In the genomic region with DNA sequence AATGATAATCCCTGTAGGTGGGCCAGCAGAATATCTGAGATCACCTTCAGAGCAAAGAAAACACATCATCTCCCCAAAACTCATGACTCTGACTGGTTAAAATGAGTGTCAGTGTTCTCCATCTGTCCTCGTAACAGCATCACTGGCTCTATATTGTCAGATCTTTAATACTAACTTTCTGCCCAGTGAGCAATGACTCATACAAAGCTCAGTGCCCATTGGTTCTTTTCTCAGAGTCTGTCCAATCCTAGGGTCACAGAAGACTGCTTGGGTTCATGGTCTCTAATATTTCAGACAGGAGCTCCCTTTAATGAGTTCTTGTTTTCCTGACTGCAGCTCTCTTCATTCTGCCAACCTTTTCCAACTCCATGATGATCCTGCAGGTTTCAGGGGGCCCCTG, we compare ENCODE assay signal across 8 cellular contexts. TPM values are rescaled to one million over a fixed set of nuclear protein-coding genes. Genes with fewer than 3 reads are reported as not detected.
DNase-seq lines count a peak whose midpoint lies in the region; ATAC-seq, FAIRE-seq and TF ChIP-seq lines count a peak whose summit lies in the region.

No MANE protein-coding gene starts in this region.

- no peaks in the 10 kb centered on the region for H3K9me3 Mint-ChIP-seq in WTC11

- H3K4me3 Mint-ChIP-seq in WTC11: no peak overlapping the region

- intact Hi-C loops in posterior cingulate gyrus (cut with DNase I): no loop called here

- POLR2A ChIA-PET in WTC11 (lab: Charles Lee): interaction anchor here (0.5 kb wide), 1 partner anchor 262 kb away, joined by 3 read pairs; no protein-coding TSS in a partner anchor

- H3K36me3 Mint-ChIP-seq in WTC11: no peaks in the 10 kb centered on the region

- H3K4me1 Mint-ChIP-seq in WTC11: peaks cover 26% of the 10 kb centered on the region

- H3K27me3 Mint-ChIP-seq in WTC11 (ENCODE audit: low read depth): peaks cover 22% of the 10 kb centered on the region

- TF ChIP-seq CTCF in WTC11 (IDR thresholded peaks at IDR 0.05): no peak

- CTCF ChIA-PET in WTC11 (lab: Charles Lee): interaction anchor here (0.9 to 1.6 kb wide), 4 partner anchors 13 to 127 kb away, joined by 3 to 13 read pairs (median 6); no protein-coding TSS in a partner anchor

- no peak overlapping the region for H3K27ac Mint-ChIP-seq in WTC11

- DNase-seq in NCI-H82 (lab: John Stamatoyannopoulos, UW) (peak; percentile 76), NCI-H82 treated with DMSO at 0.1 percent for 48 hours (lab: John Stamatoyannopoulos, UW; ENCODE audit: unreplicated experiment) (no peak), HTR-8/SVneo (ENCODE audit: insufficient read length, low spot score) (peak; percentile 72), WTC11 (ENCODE audit: low spot score) (no peak), iPS-NIHi7 (ENCODE audit: extremely low spot score) (peak; percentile 44), SHP77 (lab: John Stamatoyannopoulos, UW) (no peak), posterior cingulate gyrus (no peak)

- peak; percentile 42 for FAIRE-seq in HTR-8/SVneo (lab: Jason Lieb, UNC)

- peak; percentile 76 for ATAC-seq in GM21423 (IDR thresholded peaks at IDR 0.05; ENCODE audit: unreplicated experiment)
- ATAC-seq in WTC11: peak; percentile 36

TF ChIP-seq in WTC11, 78 proteins besides CTCF, POLR2A, EP300 and RAD21:
- TF ChIP-seq KAT7 (CRISPR knock-in tag; IDR thresholded peaks at IDR 0.05; ENCODE audit: borderline replicate concordance) (no peak), ELF4 (CRISPR knock-in tag; IDR thresholded peaks at IDR 0.05; ENCODE audit: low read depth) (no peak), JUN (CRISPR knock-in tag; IDR thresholded peaks at IDR 0.05) (no peak), ZBTB43 (CRISPR knock-in tag; IDR thresholded peaks at IDR 0.05) (no peak), MXD4 (CRISPR knock-in tag; IDR thresholded peaks at IDR 0.05; ENCODE audit: borderline replicate concordance) (no peak), E2F5 (CRISPR knock-in tag; IDR thresholded peaks at IDR 0.05) (no peak), NR2C2 (CRISPR knock-in tag; IDR thresholded peaks at IDR 0.05) (no peak), OVOL2 (CRISPR knock-in tag; IDR thresholded peaks at IDR 0.05; ENCODE audit: borderline replicate concordance) (no peak), ZBTB21 (CRISPR knock-in tag; IDR thresholded peaks at IDR 0.05; ENCODE audit: borderline replicate concordance) (no peak), E2F1 (CRISPR knock-in tag; IDR thresholded peaks at IDR 0.05) (no peak), GTF2I (CRISPR knock-in tag; conservative IDR thresholded peaks at IDR 0.05) (no peak), NR1H2 (CRISPR knock-in tag; IDR thresholded peaks at IDR 0.05) (no peak), CBFB (CRISPR knock-in tag; IDR thresholded peaks at IDR 0.05; ENCODE audit: low read depth) (no peak), RORB (CRISPR knock-in tag; IDR thresholded peaks at IDR 0.05) (no peak), ARID4B (CRISPR knock-in tag; IDR thresholded peaks at IDR 0.05; ENCODE audit: borderline replicate concordance) (no peak)
- TF ChIP-seq, protein P1, sequence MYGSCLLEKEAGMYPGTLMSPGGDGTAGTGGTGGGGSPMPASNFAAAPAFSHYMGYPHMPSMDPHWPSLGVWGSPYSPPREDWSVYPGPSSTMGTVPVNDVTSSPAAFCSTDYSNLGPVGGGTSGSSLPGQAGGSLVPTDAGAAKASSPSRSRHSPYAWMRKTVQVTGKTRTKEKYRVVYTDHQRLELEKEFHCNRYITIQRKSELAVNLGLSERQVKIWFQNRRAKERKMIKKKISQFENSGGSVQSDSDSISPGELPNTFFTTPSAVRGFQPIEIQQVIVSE (CRISPR knock-in tag; IDR thresholded peaks at IDR 0.05; ENCODE audit: borderline replicate concordance): no peak
- TF ChIP-seq, protein P2, sequence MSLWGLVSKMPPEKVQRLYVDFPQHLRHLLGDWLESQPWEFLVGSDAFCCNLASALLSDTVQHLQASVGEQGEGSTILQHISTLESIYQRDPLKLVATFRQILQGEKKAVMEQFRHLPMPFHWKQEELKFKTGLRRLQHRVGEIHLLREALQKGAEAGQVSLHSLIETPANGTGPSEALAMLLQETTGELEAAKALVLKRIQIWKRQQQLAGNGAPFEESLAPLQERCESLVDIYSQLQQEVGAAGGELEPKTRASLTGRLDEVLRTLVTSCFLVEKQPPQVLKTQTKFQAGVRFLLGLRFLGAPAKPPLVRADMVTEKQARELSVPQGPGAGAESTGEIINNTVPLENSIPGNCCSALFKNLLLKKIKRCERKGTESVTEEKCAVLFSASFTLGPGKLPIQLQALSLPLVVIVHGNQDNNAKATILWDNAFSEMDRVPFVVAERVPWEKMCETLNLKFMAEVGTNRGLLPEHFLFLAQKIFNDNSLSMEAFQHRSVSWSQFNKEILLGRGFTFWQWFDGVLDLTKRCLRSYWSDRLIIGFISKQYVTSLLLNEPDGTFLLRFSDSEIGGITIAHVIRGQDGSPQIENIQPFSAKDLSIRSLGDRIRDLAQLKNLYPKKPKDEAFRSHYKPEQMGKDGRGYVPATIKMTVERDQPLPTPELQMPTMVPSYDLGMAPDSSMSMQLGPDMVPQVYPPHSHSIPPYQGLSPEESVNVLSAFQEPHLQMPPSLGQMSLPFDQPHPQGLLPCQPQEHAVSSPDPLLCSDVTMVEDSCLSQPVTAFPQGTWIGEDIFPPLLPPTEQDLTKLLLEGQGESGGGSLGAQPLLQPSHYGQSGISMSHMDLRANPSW (CRISPR knock-in tag; conservative IDR thresholded peaks at IDR 0.05; ENCODE audit: low read depth): no peak
- TF ChIP-seq, protein P3, sequence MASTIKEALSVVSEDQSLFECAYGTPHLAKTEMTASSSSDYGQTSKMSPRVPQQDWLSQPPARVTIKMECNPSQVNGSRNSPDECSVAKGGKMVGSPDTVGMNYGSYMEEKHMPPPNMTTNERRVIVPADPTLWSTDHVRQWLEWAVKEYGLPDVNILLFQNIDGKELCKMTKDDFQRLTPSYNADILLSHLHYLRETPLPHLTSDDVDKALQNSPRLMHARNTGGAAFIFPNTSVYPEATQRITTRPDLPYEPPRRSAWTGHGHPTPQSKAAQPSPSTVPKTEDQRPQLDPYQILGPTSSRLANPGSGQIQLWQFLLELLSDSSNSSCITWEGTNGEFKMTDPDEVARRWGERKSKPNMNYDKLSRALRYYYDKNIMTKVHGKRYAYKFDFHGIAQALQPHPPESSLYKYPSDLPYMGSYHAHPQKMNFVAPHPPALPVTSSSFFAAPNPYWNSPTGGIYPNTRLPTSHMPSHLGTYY (CRISPR knock-in tag; IDR thresholded peaks at IDR 0.05): no peak
TF ChIP-seq in WTC11: peak in this region for 0.

RNA-seq across cellular contexts. Expression of gene HLA-DPB1, which starts 36.4 kb away (rescaled TPM):
- 18.0 to 23.9 TPM (median 21.3 TPM) in 3 replicates for total RNA-seq in WTC11 (2021)

RNA-seq across cellular contexts. Expression of gene HLA-DPA1, which starts 38.7 kb away (rescaled TPM):
- total RNA-seq in WTC11 (2021): 4.4 to 5.4 TPM (median 4.9 TPM) in 3 replicates

Comparison
In these comparisons a context has a peak if more than half of its experiments do, and no peak if none do; other contexts are left out.
1. DNase-seq: peak in NCI-H82 (single experiment), HTR-8/SVneo (single experiment) and iPS-NIHi7 (single experiment); none in NCI-H82 treated with DMSO at 0.1 percent for 48 hours (single experiment), WTC11 (single experiment), SHP77 (0 of 2) and posterior cingulate gyrus (0 of 10).